ENCODE assay signal across 21 cellular contexts in the genomic region with DNA sequence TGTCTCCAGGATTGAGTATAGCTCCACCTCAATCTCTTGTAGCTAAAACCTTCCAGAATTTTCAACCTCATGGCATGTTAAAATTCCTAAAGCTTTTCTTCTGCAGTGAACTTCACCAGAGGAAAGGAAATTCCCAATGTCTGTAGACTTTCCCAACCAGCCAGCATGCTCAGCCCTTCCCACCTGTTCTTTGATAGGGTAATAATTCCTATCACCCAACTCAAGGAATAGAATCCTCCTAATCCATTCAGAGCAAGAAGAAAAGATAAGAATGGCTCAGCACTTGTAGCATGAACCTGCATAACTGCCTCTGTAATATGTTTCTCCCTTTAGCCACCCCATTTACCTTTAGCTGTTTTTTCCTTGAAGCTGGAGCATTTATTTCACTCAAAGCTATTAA.
"Had no signal": no experiment of that assay in that cellular context is flagged by ENCODE, and none has a peak within 500 bp of the region (broad histone marks: within the 10 kb centered on the region; RNA-seq: fewer than 3 reads in every experiment).

No MANE protein-coding gene starts in this region.

- H3K4me1 ChIP-seq: body of pancreas, gastrocnemius medialis, thyroid gland had no signal

- H3K9me3 ChIP-seq: body of pancreas, gastrocnemius medialis, thyroid gland, upper lobe of right lung had no signal

- H3K4me2 ChIP-seq: neural progenitor cell had no signal

- ATAC-seq: activated CD4-positive, alpha-beta T cell treated with anti-CD3 and anti-CD28 coated beads for 36 hours; activated T-cell treated with anti-CD3 and anti-CD28 coated beads, Interleukin-2, amount 50 U/mL, for 4 hours; body of pancreas; naive thymus-derived CD8-positive, alpha-beta T cell had no signal

- H3K27ac ChIP-seq: body of pancreas, cardiac muscle cell, gastrocnemius medialis, neural progenitor cell, thyroid gland, upper lobe of right lung had no signal

- DNase-seq: activated B cell treated with CpG ODN at 0.5 μM for 24 hours; activated CD4-positive, alpha-beta T cell treated with anti-CD3 and anti-CD28 coated beads for 36 hours; activated CD4-positive, alpha-beta T cell treated with anti-CD3 and anti-CD28 coated beads, Interleukin-2, amount 50 U/mL, for 4 hours; activated CD8-positive, alpha-beta memory T cell treated with anti-CD3 and anti-CD28 coated beads, Interleukin-2, amount 50 U/mL, for 48 hours; activated naive CD4-positive, alpha-beta T cell treated with Interleukin-2 at 50 U/mL for 16 hours; activated naive CD8-positive, alpha-beta T cell treated with anti-CD3 and anti-CD28 coated beads for 36 hours; activated T-cell treated with anti-CD3 and anti-CD28 coated beads, Interleukin-2, amount 50 U/mL, for 4 hours; amygdala; dermis blood vessel endothelial cell; effector memory CD4-positive, alpha-beta T cell; head of caudate nucleus; naive thymus-derived CD8-positive, alpha-beta T cell; stimulated activated CD4-positive, alpha-beta T cell treated with anti-CD3 and anti-CD28 coated beads, Interleukin-4, amount 100 ng/mL, for 24 hours; stimulated activated naive CD4-positive, alpha-beta T cell treated with Interleukin-2 at 50 U/mL for 16 hours; T-helper 9 cell; thyroid gland; upper lobe of right lung had no signal

- H3K4me3 ChIP-seq: body of pancreas, cardiac muscle cell, gastrocnemius medialis, neural progenitor cell, thyroid gland, upper lobe of right lung had no signal

- H3K36me3 ChIP-seq: cardiac muscle cell, gastrocnemius medialis, neural progenitor cell, thyroid gland, upper lobe of right lung had no signal

- H2AFZ ChIP-seq: neural progenitor cell had no signal

- H3K27me3 ChIP-seq: body of pancreas, cardiac muscle cell, gastrocnemius medialis, neural progenitor cell, thyroid gland, upper lobe of right lung had no signal
